ENCODE assay signal across 8 cellular contexts in genomic region chr7:31595390-31595789, GRCh38.
"Had no signal": no experiment of that assay in that cellular context is flagged by ENCODE, and none has a peak within 500 bp of the region (broad histone marks: within the 10 kb centered on the region; RNA-seq: fewer than 3 reads in every experiment).

No MANE protein-coding gene starts in this region.

- FAIRE-seq: HepG2, HTR-8/SVneo, K562 had no signal

- H3K27ac ChIP-seq: HL-60, KMS-11 had no signal

- H3K9ac ChIP-seq: KMS-11 had no signal

- H3K4me2 ChIP-seq: KMS-11 had no signal

- H3K4me3 ChIP-seq: K562 had no signal

- DNase-seq: IMR-90, KBM-7, KG1 had no signal

- ATAC-seq: HepG2, K562 had no signal
